Comparison of ENCODE assay signal across 1 cellular context in the genomic region with DNA sequence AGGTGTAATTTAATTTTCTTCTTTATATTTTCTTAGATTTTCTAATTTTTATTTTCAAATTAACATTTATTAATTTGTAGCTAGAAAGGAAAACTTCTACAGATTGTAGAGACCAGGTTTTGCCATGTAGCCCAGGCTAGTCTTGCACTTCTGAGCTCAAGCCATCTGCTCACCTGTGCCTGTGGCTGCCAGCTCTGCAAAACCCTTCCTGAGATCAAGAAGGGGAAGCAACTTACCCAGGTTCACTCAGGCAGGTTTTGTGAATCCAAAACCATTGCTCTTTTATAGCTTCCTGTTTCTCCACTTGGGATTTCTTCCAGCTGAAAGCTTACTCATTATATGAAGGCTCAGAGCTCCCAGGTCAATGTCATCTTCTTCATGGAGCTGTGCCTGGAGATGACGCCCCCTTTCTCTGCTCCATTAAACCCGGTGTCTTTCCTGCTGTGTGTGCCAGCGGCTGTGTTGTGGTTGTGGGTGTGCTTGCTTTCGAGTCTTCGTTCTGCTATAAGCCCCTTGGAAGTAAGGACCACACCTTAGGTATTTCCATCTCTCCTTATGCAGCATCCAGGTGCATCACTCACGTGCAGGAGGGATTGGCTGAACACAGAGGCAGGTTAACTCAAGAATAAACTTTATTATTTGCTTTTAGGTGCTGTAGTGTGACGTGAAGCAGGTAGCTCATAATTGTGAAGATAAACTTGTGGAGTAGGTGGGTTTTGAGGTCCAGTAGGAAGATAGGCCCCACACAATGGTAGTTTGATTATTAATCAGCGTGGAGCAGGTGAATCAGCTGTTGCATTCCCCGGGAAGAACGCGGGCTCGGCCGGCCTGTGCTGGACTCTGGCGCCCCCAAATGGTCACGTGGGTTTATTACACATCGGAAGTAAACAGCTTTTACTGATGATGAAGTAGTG.
A peak's percentile ranks its signal among the peaks of the same experiment; 100 is the strongest.
TF ChIP-seq lines count a peak whose summit lies in the region.

No MANE protein-coding gene starts in this region.

TF ChIP-seq in K562, 482 proteins besides CTCF, POLR2A, EP300 and RAD21 (continued from another document and continues in another):
- TF ChIP-seq, protein P1, sequence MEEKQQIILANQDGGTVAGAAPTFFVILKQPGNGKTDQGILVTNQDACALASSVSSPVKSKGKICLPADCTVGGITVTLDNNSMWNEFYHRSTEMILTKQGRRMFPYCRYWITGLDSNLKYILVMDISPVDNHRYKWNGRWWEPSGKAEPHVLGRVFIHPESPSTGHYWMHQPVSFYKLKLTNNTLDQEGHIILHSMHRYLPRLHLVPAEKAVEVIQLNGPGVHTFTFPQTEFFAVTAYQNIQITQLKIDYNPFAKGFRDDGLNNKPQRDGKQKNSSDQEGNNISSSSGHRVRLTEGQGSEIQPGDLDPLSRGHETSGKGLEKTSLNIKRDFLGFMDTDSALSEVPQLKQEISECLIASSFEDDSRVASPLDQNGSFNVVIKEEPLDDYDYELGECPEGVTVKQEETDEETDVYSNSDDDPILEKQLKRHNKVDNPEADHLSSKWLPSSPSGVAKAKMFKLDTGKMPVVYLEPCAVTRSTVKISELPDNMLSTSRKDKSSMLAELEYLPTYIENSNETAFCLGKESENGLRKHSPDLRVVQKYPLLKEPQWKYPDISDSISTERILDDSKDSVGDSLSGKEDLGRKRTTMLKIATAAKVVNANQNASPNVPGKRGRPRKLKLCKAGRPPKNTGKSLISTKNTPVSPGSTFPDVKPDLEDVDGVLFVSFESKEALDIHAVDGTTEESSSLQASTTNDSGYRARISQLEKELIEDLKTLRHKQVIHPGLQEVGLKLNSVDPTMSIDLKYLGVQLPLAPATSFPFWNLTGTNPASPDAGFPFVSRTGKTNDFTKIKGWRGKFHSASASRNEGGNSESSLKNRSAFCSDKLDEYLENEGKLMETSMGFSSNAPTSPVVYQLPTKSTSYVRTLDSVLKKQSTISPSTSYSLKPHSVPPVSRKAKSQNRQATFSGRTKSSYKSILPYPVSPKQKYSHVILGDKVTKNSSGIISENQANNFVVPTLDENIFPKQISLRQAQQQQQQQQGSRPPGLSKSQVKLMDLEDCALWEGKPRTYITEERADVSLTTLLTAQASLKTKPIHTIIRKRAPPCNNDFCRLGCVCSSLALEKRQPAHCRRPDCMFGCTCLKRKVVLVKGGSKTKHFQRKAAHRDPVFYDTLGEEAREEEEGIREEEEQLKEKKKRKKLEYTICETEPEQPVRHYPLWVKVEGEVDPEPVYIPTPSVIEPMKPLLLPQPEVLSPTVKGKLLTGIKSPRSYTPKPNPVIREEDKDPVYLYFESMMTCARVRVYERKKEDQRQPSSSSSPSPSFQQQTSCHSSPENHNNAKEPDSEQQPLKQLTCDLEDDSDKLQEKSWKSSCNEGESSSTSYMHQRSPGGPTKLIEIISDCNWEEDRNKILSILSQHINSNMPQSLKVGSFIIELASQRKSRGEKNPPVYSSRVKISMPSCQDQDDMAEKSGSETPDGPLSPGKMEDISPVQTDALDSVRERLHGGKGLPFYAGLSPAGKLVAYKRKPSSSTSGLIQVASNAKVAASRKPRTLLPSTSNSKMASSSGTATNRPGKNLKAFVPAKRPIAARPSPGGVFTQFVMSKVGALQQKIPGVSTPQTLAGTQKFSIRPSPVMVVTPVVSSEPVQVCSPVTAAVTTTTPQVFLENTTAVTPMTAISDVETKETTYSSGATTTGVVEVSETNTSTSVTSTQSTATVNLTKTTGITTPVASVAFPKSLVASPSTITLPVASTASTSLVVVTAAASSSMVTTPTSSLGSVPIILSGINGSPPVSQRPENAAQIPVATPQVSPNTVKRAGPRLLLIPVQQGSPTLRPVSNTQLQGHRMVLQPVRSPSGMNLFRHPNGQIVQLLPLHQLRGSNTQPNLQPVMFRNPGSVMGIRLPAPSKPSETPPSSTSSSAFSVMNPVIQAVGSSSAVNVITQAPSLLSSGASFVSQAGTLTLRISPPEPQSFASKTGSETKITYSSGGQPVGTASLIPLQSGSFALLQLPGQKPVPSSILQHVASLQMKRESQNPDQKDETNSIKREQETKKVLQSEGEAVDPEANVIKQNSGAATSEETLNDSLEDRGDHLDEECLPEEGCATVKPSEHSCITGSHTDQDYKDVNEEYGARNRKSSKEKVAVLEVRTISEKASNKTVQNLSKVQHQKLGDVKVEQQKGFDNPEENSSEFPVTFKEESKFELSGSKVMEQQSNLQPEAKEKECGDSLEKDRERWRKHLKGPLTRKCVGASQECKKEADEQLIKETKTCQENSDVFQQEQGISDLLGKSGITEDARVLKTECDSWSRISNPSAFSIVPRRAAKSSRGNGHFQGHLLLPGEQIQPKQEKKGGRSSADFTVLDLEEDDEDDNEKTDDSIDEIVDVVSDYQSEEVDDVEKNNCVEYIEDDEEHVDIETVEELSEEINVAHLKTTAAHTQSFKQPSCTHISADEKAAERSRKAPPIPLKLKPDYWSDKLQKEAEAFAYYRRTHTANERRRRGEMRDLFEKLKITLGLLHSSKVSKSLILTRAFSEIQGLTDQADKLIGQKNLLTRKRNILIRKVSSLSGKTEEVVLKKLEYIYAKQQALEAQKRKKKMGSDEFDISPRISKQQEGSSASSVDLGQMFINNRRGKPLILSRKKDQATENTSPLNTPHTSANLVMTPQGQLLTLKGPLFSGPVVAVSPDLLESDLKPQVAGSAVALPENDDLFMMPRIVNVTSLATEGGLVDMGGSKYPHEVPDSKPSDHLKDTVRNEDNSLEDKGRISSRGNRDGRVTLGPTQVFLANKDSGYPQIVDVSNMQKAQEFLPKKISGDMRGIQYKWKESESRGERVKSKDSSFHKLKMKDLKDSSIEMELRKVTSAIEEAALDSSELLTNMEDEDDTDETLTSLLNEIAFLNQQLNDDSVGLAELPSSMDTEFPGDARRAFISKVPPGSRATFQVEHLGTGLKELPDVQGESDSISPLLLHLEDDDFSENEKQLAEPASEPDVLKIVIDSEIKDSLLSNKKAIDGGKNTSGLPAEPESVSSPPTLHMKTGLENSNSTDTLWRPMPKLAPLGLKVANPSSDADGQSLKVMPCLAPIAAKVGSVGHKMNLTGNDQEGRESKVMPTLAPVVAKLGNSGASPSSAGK (IDR thresholded peaks at IDR 0.05), result no peak
- TF ChIP-seq MCM3 (IDR thresholded peaks at IDR 0.05), result no peak
- no peak for TF ChIP-seq PTTG1 (tag; IDR thresholded peaks at IDR 0.05; ENCODE audit: low read depth)
- no peak for TF ChIP-seq RERE (CRISPR knock-in tag; IDR thresholded peaks at IDR 0.05; ENCODE audit: borderline replicate concordance)
- TF ChIP-seq POLR3A (IDR thresholded peaks at IDR 0.05; ENCODE audit: borderline replicate concordance, extremely low read depth, insufficient read depth, insufficient read length), result no peak
- no peak for TF ChIP-seq CBX1 (IDR thresholded peaks at IDR 0.05; ENCODE audit: low read depth)
- no peak for TF ChIP-seq ESRRB (CRISPR knock-in tag; IDR thresholded peaks at IDR 0.05; ENCODE audit: borderline replicate concordance)
- TF ChIP-seq, protein P2, sequence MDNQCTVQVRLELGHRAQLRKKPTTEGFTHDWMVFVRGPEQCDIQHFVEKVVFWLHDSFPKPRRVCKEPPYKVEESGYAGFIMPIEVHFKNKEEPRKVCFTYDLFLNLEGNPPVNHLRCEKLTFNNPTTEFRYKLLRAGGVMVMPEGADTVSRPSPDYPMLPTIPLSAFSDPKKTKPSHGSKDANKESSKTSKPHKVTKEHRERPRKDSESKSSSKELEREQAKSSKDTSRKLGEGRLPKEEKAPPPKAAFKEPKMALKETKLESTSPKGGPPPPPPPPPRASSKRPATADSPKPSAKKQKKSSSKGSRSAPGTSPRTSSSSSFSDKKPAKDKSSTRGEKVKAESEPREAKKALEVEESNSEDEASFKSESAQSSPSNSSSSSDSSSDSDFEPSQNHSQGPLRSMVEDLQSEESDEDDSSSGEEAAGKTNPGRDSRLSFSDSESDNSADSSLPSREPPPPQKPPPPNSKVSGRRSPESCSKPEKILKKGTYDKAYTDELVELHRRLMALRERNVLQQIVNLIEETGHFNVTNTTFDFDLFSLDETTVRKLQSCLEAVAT (IDR thresholded peaks at IDR 0.05), result no peak
- TF ChIP-seq, protein P3, sequence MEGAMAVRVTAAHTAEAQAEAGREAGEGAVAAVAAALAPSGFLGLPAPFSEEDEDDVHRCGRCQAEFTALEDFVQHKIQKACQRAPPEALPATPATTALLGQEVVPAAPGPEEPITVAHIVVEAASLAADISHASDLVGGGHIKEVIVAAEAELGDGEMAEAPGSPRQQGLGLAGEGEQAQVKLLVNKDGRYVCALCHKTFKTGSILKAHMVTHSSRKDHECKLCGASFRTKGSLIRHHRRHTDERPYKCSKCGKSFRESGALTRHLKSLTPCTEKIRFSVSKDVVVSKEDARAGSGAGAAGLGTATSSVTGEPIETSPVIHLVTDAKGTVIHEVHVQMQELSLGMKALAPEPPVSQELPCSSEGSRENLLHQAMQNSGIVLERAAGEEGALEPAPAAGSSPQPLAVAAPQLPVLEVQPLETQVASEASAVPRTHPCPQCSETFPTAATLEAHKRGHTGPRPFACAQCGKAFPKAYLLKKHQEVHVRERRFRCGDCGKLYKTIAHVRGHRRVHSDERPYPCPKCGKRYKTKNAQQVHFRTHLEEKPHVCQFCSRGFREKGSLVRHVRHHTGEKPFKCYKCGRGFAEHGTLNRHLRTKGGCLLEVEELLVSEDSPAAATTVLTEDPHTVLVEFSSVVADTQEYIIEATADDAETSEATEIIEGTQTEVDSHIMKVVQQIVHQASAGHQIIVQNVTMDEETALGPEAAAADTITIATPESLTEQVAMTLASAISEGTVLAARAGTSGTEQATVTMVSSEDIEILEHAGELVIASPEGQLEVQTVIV (CRISPR knock-in tag; IDR thresholded peaks at IDR 0.05; ENCODE audit: borderline replicate concordance), result no peak
- TF ChIP-seq GATAD2A (IDR thresholded peaks at IDR 0.05), result no peak
- TF ChIP-seq ZNF324 (CRISPR knock-in tag; IDR thresholded peaks at IDR 0.05), result no peak
- no peak for TF ChIP-seq ID3 (CRISPR knock-in tag; IDR thresholded peaks at IDR 0.05)
- peak; percentile 16; the same call in 1 of the 2 replicates for TF ChIP-seq ID3 (tag; IDR thresholded peaks at IDR 0.05)
- TF ChIP-seq TRIM28 (IDR thresholded peaks at IDR 0.05), result no peak
- no peak for TF ChIP-seq TFAM (CRISPR knock-in tag; conservative IDR thresholded peaks at IDR 0.05)
- TF ChIP-seq RCOR1 (IDR thresholded peaks at IDR 0.05; ENCODE audit: borderline replicate concordance in 1 of 2, low read depth in 2 of 2, low read length in 2 of 2), result peak in 1 of 2 experiments; percentile 60; a peak in 1 of 4 replicates
- TF ChIP-seq CXXC5 (CRISPR knock-in tag; IDR thresholded peaks at IDR 0.05), result peak; percentile 45
- TF ChIP-seq, protein P4, sequence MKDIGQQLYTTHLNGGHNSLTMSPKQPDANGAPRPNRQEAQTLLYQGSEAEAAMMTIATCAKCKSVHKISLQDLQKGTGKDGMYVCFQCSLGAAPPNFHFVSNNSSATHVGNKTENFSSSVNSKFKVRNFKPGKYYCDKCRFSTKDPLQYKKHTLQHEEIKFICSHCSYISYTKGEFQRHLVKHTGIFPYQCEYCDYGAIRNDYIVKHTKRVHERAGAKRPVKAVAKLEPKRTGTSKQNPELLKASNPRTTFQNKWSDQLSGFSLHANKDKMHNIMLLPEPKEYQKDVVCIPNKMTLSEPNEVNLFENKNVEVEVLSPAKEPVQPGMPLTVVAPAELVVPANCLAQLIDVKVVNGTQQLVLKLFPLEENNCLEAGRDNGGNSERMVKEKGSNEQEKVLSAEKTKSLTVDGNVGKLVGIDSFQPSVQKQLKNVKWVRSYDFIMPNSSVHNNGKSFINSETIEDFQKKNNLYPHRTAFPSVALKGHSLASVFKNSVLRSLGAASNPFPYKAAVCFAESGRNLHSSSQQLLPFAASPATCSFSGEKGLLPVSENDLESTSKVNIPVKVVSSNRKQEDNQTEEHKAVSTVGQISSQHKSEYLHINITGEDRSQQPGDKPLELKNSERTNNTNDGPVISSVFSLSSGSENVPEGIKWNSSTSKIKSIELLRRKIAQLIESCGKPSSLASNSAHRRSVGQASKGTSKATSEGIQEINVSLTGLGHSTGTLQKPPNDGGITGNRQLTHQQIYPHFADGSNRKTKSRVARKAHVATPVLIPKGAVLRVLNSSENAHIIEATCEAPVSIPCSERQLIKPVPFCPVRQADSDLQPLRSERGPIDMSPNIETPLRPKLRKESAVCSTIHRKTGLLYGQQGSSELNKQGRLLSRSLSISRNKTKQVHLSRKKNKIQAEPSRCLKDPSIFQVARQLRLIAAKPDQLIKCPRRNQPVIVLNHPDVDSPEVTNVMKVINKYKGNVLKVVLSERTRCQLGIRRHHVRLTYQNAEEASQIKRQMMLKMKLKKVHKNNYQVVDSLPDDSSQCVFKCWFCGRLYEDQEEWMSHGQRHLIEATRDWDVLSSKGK (CRISPR knock-in tag; IDR thresholded peaks at IDR 0.05), result no peak
- TF ChIP-seq SMC3 (conservative IDR thresholded peaks at IDR 0.05; ENCODE audit: insufficient read depth, low read depth, low read length), result peak; percentile 93
